1 cellular context compared by ENCODE assay signal in the genomic region with DNA sequence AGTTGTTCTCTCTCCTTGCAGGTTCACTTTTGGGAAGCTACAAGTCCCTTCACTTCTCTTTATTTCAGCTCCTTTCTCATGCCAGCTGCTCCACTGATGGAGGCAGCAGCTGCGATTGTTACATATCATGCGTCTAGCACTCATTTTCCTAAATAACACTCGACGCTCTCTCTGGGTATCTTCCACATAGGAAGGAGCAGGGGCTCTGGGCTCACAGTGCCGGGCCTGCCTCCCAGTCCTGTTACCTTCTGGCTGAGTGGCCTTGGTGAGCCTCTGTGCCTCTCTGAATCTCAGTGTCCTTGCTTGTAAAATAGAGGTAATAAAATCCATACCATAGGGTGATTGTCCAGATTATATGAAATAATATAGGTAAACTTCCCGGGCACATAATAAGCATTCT.
TF ChIP-seq lines count a peak whose summit lies in the region.

No MANE protein-coding gene starts in this region.

TF ChIP-seq in IMR-90, 13 proteins besides CTCF, POLR2A, EP300 and RAD21:
- TF ChIP-seq RFX5 (IDR thresholded peaks at IDR 0.05; ENCODE audit: low read depth, low read length), result no peak
TF ChIP-seq in IMR-90: peak in this region for 0.
